ENCODE assay signal across 8 cellular contexts in genomic region chr1:5745776-5746610, GRCh38.
A peak's percentile ranks its signal among the peaks of the same experiment; 100 is the strongest.
DNase-seq lines count a peak whose midpoint lies in the region; ATAC-seq and TF ChIP-seq lines count a peak whose summit lies in the region.

No MANE protein-coding gene starts in this region.

- no peaks in the 10 kb centered on the region for H3K4me1 ChIP-seq in right cardiac atrium (ENCODE audit: control insufficient read depth, insufficient read depth, low read length)
- no peaks in the 10 kb centered on the region for H3K4me1 ChIP-seq in gastrocnemius medialis

- H3K27me3 ChIP-seq in MG63 (no peaks in the 10 kb centered on the region), right cardiac atrium (ENCODE audit: control insufficient read depth, insufficient read depth) (no peaks in the 10 kb centered on the region), gastrocnemius medialis (peaks cover 3 to 12% (median 9%) of the 10 kb centered on the region in 3 donors)

- no peak for TF ChIP-seq POLR2A in gastrocnemius medialis (IDR thresholded peaks at IDR 0.05)

- WGBS in right cardiac atrium: 32% methylated on average over 21 of the region's 21 CpGs

- ATAC-seq in GM18909 (IDR thresholded peaks at IDR 0.05; ENCODE audit: poor library complexity, unreplicated experiment) (peak; percentile 72), right cardiac atrium (peak; percentile 80 to 82), gastrocnemius medialis (no peak)

- in situ Hi-C loops in gastrocnemius medialis (cut with MboI; ENCODE audit: low sequenced_read_pairs in 4 of 4): loop anchor here in 1 of 4 donors (25.0 kb wide), 1 partner anchor 234 kb away; no protein-coding TSS in a partner anchor

- H3K27ac ChIP-seq in right cardiac atrium (ENCODE audit: low read length) (no peak overlapping the region), gastrocnemius medialis (no peak overlapping the region)

- no peak overlapping the region for H3K4me3 ChIP-seq in MG63
- H3K4me3 ChIP-seq in right cardiac atrium (ENCODE audit: low read length): no peak overlapping the region
- H3K4me3 ChIP-seq in gastrocnemius medialis: no peak overlapping the region

- H3K9me3 ChIP-seq in MG63: no peaks in the 10 kb centered on the region
- H3K9me3 ChIP-seq in right cardiac atrium (ENCODE audit: control insufficient read depth, low read length): no peaks in the 10 kb centered on the region
- H3K9me3 ChIP-seq in gastrocnemius medialis: no peaks in the 10 kb centered on the region

- DNase-seq in AG09319 (ENCODE audit: extremely low read depth, low read depth): no peak
- DNase-seq in MG63: peak; percentile 59
- peak in 4 of 5 donors; percentile 35 to 50 (median 43) for DNase-seq in T-helper 1 cell
- DNase-seq in amygdala (lab: John Stamatoyannopoulos, UW): peak in 49 of 56 donors; percentile 13 to 75 (median 41)
- peak; percentile 65 to 85 (median 84) for DNase-seq in right cardiac atrium
- peak in 1 of 2 donors; percentile 17 for DNase-seq in gastrocnemius medialis
- no peak for DNase-seq in NCI-H1092 treated with DMSO at 0.1 percent for 48 hours (lab: John Stamatoyannopoulos, UW)

- intact Hi-C loops in right cardiac atrium (cut with DNase I) (loop anchor here (5.0 to 10.0 kb wide), 6 partner anchors 109 to 1839 kb away; no protein-coding TSS in a partner anchor), gastrocnemius medialis (cut with DNase I; ENCODE audit: low total_unique reads) (loop anchor here (5.0 kb wide), 1 partner anchor 1834 kb away; no protein-coding TSS in a partner anchor)

- TF ChIP-seq CTCF in AG09319 (IDR thresholded peaks at IDR 0.05; ENCODE audit: low read depth, low read length): peak; percentile 77
- TF ChIP-seq CTCF in gastrocnemius medialis (IDR thresholded peaks at IDR 0.05 in 4 of 5, conservative IDR thresholded peaks at IDR 0.05 in 1 of 5): peak; percentile 36 to 73 (median 65)

- H3K36me3 ChIP-seq in MG63: no peaks in the 10 kb centered on the region
- H3K36me3 ChIP-seq in gastrocnemius medialis: no peaks in the 10 kb centered on the region

Comparison
In these comparisons a context has a peak if more than half of its experiments do, and no peak if none do; other contexts are left out.
1. DNase-seq: peak in MG63 (single experiment), T-helper 1 cell (4 of 5), amygdala (49 of 56) and right cardiac atrium (3 of 3); none in AG09319 (single experiment) and NCI-H1092 treated with DMSO at 0.1 percent for 48 hours (single experiment).
2. ATAC-seq: peak in GM18909 (single experiment) and right cardiac atrium (2 of 2); none in gastrocnemius medialis (0 of 2).